ENCODE assay signal across 1 cellular context in the genomic region with DNA sequence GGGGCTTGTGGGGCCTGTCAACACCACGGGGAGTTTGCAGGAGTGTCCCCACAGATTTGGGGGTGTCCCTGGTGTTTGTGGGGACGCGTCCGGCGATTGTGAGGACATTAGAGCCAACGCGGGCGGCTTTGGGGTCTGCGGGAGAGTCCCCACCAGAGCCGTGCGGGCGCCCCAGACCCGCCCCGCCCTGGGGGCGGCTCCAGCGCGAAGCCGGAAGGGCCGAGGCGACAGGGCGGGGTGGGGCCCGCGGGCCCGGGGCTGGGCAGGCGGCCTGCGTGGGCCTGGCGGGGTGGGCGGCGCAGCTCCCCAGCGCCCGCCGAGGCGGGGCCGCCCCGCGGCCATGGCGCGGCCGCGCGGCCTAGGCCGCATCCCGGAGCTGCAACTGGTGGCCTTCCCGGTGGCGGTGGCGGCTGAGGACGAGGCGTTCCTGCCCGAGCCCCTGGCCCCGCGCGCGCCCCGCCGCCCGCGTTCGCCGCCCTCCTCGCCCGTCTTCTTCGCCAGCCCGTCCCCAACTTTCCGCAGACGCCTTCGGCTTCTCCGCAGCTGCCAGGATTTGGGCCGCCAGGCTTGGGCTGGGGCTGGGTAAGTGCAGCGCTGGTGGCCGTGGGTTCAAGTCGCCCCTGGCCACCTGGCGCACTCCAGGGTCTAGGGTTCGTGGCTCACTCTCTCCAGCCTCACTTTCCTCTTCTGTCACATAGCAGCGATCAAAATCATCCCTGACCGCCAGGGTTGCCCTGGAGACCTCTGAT.
TF ChIP-seq lines count a peak whose summit lies in the region.

No MANE protein-coding gene starts in this region.

TF ChIP-seq in SK-N-SH treated with all-trans-retinoic acid at 6 μM for 48 hours, 23 proteins besides CTCF, POLR2A, EP300 and RAD21 (continued from another document):
- TF ChIP-seq, protein P1, sequence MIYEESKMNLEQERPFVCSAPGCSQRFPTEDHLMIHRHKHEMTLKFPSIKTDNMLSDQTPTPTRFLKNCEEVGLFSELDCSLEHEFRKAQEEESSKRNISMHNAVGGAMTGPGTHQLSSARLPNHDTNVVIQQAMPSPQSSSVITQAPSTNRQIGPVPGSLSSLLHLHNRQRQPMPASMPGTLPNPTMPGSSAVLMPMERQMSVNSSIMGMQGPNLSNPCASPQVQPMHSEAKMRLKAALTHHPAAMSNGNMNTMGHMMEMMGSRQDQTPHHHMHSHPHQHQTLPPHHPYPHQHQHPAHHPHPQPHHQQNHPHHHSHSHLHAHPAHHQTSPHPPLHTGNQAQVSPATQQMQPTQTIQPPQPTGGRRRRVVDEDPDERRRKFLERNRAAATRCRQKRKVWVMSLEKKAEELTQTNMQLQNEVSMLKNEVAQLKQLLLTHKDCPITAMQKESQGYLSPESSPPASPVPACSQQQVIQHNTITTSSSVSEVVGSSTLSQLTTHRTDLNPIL (CRISPR knock-in tag; IDR thresholded peaks at IDR 0.05; ENCODE audit: low read depth) = no peak
- no peak for TF ChIP-seq POU6F1 (CRISPR knock-in tag; IDR thresholded peaks at IDR 0.05; ENCODE audit: borderline replicate concordance, low read depth)
- TF ChIP-seq ZFP3 (CRISPR knock-in tag; IDR thresholded peaks at IDR 0.05) = no peak
- no peak for TF ChIP-seq RARB (CRISPR knock-in tag; IDR thresholded peaks at IDR 0.05)
- no peak for TF ChIP-seq OSR1 (CRISPR knock-in tag; IDR thresholded peaks at IDR 0.05)
